In genomic region chr17:50822550-50822949, GRCh38 we compare ENCODE assay signal across 1 cellular context.
TF ChIP-seq lines count a peak whose summit lies in the region.

No MANE protein-coding gene starts in this region.

TF ChIP-seq in HepG2, 621 proteins besides CTCF, POLR2A, EP300 and RAD21:
- TF ChIP-seq, protein P1, sequence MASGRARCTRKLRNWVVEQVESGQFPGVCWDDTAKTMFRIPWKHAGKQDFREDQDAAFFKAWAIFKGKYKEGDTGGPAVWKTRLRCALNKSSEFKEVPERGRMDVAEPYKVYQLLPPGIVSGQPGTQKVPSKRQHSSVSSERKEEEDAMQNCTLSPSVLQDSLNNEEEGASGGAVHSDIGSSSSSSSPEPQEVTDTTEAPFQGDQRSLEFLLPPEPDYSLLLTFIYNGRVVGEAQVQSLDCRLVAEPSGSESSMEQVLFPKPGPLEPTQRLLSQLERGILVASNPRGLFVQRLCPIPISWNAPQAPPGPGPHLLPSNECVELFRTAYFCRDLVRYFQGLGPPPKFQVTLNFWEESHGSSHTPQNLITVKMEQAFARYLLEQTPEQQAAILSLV (CRISPR knock-in tag; IDR thresholded peaks at IDR 0.05; ENCODE audit: borderline replicate concordance): no peak
- TF ChIP-seq, protein P2, sequence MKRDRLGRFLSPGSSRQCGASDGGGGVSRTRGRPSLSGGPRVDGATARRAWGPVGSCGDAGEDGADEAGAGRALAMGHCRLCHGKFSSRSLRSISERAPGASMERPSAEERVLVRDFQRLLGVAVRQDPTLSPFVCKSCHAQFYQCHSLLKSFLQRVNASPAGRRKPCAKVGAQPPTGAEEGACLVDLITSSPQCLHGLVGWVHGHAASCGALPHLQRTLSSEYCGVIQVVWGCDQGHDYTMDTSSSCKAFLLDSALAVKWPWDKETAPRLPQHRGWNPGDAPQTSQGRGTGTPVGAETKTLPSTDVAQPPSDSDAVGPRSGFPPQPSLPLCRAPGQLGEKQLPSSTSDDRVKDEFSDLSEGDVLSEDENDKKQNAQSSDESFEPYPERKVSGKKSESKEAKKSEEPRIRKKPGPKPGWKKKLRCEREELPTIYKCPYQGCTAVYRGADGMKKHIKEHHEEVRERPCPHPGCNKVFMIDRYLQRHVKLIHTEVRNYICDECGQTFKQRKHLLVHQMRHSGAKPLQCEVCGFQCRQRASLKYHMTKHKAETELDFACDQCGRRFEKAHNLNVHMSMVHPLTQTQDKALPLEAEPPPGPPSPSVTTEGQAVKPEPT (CRISPR knock-in tag; IDR thresholded peaks at IDR 0.05; ENCODE audit: low read depth): no peak
- TF ChIP-seq ZNF331 (CRISPR knock-in tag; IDR thresholded peaks at IDR 0.05): peak; percentile 98
